In genomic region chr15:39059886-39060285, GRCh38 we compare ENCODE assay signal across 26 cellular contexts.
"Had no signal": no experiment of that assay in that cellular context is flagged by ENCODE, and none has a peak within 500 bp of the region (broad histone marks: within the 10 kb centered on the region; RNA-seq: fewer than 3 reads in every experiment).

No MANE protein-coding gene starts in this region.

- H3K27ac ChIP-seq: left ventricle myocardium inferior, ovary, right atrium auricular region, right lobe of liver, skin epidermis, stomach, testis, thyroid gland, transverse colon, upper lobe of left lung, vagina had no signal

- H3K4me3 ChIP-seq: left ventricle myocardium inferior, lung, mucosa of descending colon, ovary, right atrium auricular region, right lobe of liver, skin epidermis, stomach, testis, thyroid gland, transverse colon, upper lobe of left lung, vagina had no signal

- H3K36me3 ChIP-seq: left ventricle myocardium inferior, ovary, right atrium auricular region, right lobe of liver, stomach, thyroid gland, transverse colon, upper lobe of left lung, vagina had no signal

- H3K9me3 ChIP-seq: left ventricle myocardium inferior, mucosa of descending colon, ovary, right atrium auricular region, right lobe of liver, stomach, testis, thyroid gland, transverse colon, upper lobe of left lung, vagina had no signal

- H3K27ac Mint-ChIP-seq: immature natural killer cell; naive thymus-derived CD4-positive, alpha-beta T cell; natural killer cell treated with Interleukin-12 subunit alpha and Interleukin-12 subunit beta and Interleukin-15 and Interleukin-18, amount 100 ng/mL, for 72 hours; progenitor cell of endocrine pancreas; stimulated activated naive B cell treated with anti-CD40 and anti-IgM and Interleukin-4, amounts not matched to agents 10 μg/mL and 1 μg/mL and 100 μg/mL, for 72 hours had no signal

- H3K36me3 Mint-ChIP-seq: immature natural killer cell; naive thymus-derived CD4-positive, alpha-beta T cell; natural killer cell treated with Interleukin-12 subunit alpha and Interleukin-12 subunit beta and Interleukin-15 and Interleukin-18, amount 100 ng/mL, for 72 hours; stimulated activated naive B cell treated with anti-CD40 and anti-IgM and Interleukin-4, amounts not matched to agents 10 μg/mL and 1 μg/mL and 100 μg/mL, for 72 hours had no signal

- H3K4me1 Mint-ChIP-seq: immature natural killer cell; naive thymus-derived CD4-positive, alpha-beta T cell; stimulated activated naive B cell treated with anti-CD40 and anti-IgM and Interleukin-4, amounts not matched to agents 10 μg/mL and 1 μg/mL and 100 μg/mL, for 72 hours had no signal

- H3K27me3 Mint-ChIP-seq: progenitor cell of endocrine pancreas had no signal

- H3K27me3 ChIP-seq: ovary, right atrium auricular region, right lobe of liver, stomach, testis, thyroid gland, transverse colon, upper lobe of left lung, vagina had no signal

- ATAC-seq: mucosa of descending colon; naive thymus-derived CD4-positive, alpha-beta T cell; natural killer cell treated with Interleukin-12 subunit alpha and Interleukin-12 subunit beta and Interleukin-15 and Interleukin-18, amount 100 ng/mL, for 72 hours; right lobe of liver; stimulated activated naive B cell treated with anti-CD40 and anti-IgM and Interleukin-4, amounts not matched to agents 10 μg/mL and 1 μg/mL and 100 μg/mL, for 72 hours; stimulated activated naive CD8-positive, alpha-beta T cell treated with anti-CD3 and anti-CD28 coated beads, Interleukin-15, Interleukin-2, amounts not matched to agents 100 U/mL and 50 U/mL, for 24 hours had no signal

- H3K4me1 ChIP-seq: right atrium auricular region, right lobe of liver, stomach, testis, thyroid gland, upper lobe of left lung, vagina had no signal

- DNase-seq: hypothalamus; immature natural killer cell; kidney; left ventricle myocardium inferior; midbrain; mucosa of descending colon; naive thymus-derived CD4-positive, alpha-beta T cell; ovary; right lobe of liver; stimulated activated CD4-positive, alpha-beta T cell treated with anti-CD3 and anti-CD28 coated beads, Interleukin-12 subunit alpha, Interleukin-12 subunit beta, amount 100 ng/mL, for 4 hours; stimulated activated CD4-positive, alpha-beta T cell treated with anti-CD3 and anti-CD28 coated beads, Interleukin-15, amount 100 ng/mL, for 24 hours; stimulated activated CD4-positive, alpha-beta T cell treated with anti-CD3 and anti-CD28 coated beads, Interleukin-2, amount 100 ng/mL, for 24 hours; stimulated activated CD4-positive, alpha-beta T cell treated with anti-CD3 and anti-CD28 coated beads, Interleukin-4, amount 100 ng/mL, for 1 hour; stimulated activated naive B cell treated with anti-CD40 and anti-IgM and Interleukin-4, amounts not matched to agents 10 μg/mL and 1 μg/mL and 100 μg/mL, for 72 hours; stimulated activated naive CD8-positive, alpha-beta T cell treated with anti-CD3 and anti-CD28 coated beads, Interleukin-15, Interleukin-2, amounts not matched to agents 100 U/mL and 50 U/mL, for 24 hours; stomach; testis; thyroid gland; transverse colon; upper lobe of left lung had no signal

- H3K4me3 Mint-ChIP-seq: immature natural killer cell; naive thymus-derived CD4-positive, alpha-beta T cell; natural killer cell treated with Interleukin-12 subunit alpha and Interleukin-12 subunit beta and Interleukin-15 and Interleukin-18, amount 100 ng/mL, for 72 hours; stimulated activated naive B cell treated with anti-CD40 and anti-IgM and Interleukin-4, amounts not matched to agents 10 μg/mL and 1 μg/mL and 100 μg/mL, for 72 hours had no signal

- H3K9me3 Mint-ChIP-seq: immature natural killer cell; natural killer cell treated with Interleukin-12 subunit alpha and Interleukin-12 subunit beta and Interleukin-15 and Interleukin-18, amount 100 ng/mL, for 72 hours had no signal
